Comparison of ENCODE assay signal across 19 cellular contexts in the genomic region with DNA sequence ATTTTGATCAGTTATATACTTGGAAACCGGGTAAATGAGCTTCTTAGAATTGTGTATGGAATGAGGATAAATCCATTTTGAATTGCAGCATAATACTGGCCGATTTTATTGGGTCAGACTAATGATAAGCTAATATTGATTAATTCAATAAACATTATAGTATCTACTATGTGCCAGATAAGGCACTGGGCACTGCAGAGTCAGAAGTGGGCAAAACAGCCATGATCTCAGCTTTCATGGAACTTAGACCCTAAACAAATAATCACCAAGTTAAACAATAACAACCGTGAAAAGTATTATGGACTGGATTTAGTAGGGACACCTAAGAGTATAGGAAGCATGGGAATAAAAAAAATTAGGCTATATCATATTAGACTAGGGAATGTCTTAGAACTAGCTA.
DNase-seq lines count a peak whose midpoint lies in the region; ATAC-seq, FAIRE-seq and TF ChIP-seq lines count a peak whose summit lies in the region.
"Had no signal": no experiment of that assay in that cellular context is flagged by ENCODE, and none has a peak within 500 bp of the region (broad histone marks: within the 10 kb centered on the region; RNA-seq: fewer than 3 reads in every experiment).

No MANE protein-coding gene starts in this region.

- BruUV-seq in OCI-LY7 (replicated peaks; lab: Mats Ljungman, UMichigan): no TSS peak

- no peak for TF ChIP-seq CTCF in body of pancreas (IDR thresholded peaks at IDR 0.05)
- no peak for TF ChIP-seq CTCF in pancreas (IDR thresholded peaks at IDR 0.05)
- TF ChIP-seq CTCF in OCI-LY7 (conservative IDR thresholded peaks at IDR 0.05; ENCODE audit: low read length): no peak

- H2AFZ ChIP-seq in OCI-LY7 (ENCODE audit: low read length): no peak overlapping the region

- H3K36me3 ChIP-seq in body of pancreas (replicated peaks in 1 of 2; ENCODE audit: insufficient read depth in 1 of 2, low read depth in 2 of 2) (no peaks in the 10 kb centered on the region), pancreas (no peaks in the 10 kb centered on the region), OCI-LY7 (ENCODE audit: insufficient read depth, low read length) (no peaks in the 10 kb centered on the region)
- H3K36me3 ChIP-seq: HAP-1 had no signal

- no peaks in the 10 kb centered on the region for H3K27me3 ChIP-seq in body of pancreas
- H3K27me3 ChIP-seq in pancreas: no peaks in the 10 kb centered on the region

- H3K4me1 ChIP-seq in body of pancreas: peaks cover 12% of the 10 kb centered on the region
- H3K4me1 ChIP-seq in pancreas: peaks cover 0 to 9% (median 0%) of the 10 kb centered on the region in 3 donors
- no peaks in the 10 kb centered on the region for H3K4me1 ChIP-seq in OCI-LY7 (ENCODE audit: insufficient read depth, low read length, poor library complexity, severe bottlenecking)
- H3K4me1 ChIP-seq: HAP-1 had no signal

- no peaks in the 10 kb centered on the region for H3K9me2 ChIP-seq in OCI-LY7 (ENCODE audit: insufficient read depth, low read length)

- no peak for TF ChIP-seq POLR2A in body of pancreas (IDR thresholded peaks at IDR 0.05)

- intact Hi-C loops in body of pancreas (cut with DNase I): no loop called here
- intact Hi-C loops in pancreas (cut with DNase I): no loop called here
- intact Hi-C loops in OCI-LY7 (cut with micrococcal nuclease; ENCODE audit: unreplicated experiment): no loop called here

- DNase-seq in body of pancreas (no peak), left lobe of liver (ENCODE audit: low spot score) (peak; percentile 45), pancreas (no peak), OCI-LY7 (ENCODE audit: low spot score) (no peak), HT-29 (ENCODE audit: low spot score) (no peak), dermis blood vessel endothelial cell (no peak)
- DNase-seq: C1 segment of cervical spinal cord; Calu3; CD4-positive, alpha-beta memory T cell; COR-L47; DMS53; DMS79 treated with DMSO at 0.1 percent for 48 hours; GF-D8; GOT3; HFFc6 had no signal

- CTCF ChIA-PET in OCI-LY7 (lab: Charles Lee; ENCODE audit: unreplicated experiment): no interaction called here

- H4K20me1 ChIP-seq in OCI-LY7 (ENCODE audit: insufficient read depth, low read length): no peaks in the 10 kb centered on the region

- ATAC-seq in body of pancreas (peak; percentile 48), left lobe of liver (peak; percentile 96), pancreas (peak in 3 of 4 donors; percentile 40 to 72 (median 55))

- no peak overlapping the region for H3K4me2 ChIP-seq in OCI-LY7 (ENCODE audit: low read length)

- WGBS in body of pancreas, 2 donors: 22 to 24% methylated on average over 3 of the region's 3 CpGs
- WGBS in pancreas, 2 donors: 14 to 16% methylated on average over 3 of the region's 3 CpGs

- POLR2A ChIA-PET in OCI-LY7 (lab: Charles Lee): no interaction called here

- no peak for FAIRE-seq in pancreas (lab: Jason Lieb, UNC)
- FAIRE-seq: GM12891, GM18507, H54 had no signal

- H3K4me3 ChIP-seq in body of pancreas: no peak overlapping the region
- no peak overlapping the region for H3K4me3 ChIP-seq in pancreas
- H3K4me3 ChIP-seq in OCI-LY7 (ENCODE audit: low read depth, low read length, poor library complexity, severe bottlenecking): no peak overlapping the region
- H3K4me3 ChIP-seq: HAP-1 had no signal

- no peaks in the 10 kb centered on the region for H3K9me3 ChIP-seq in body of pancreas
- H3K9me3 ChIP-seq in pancreas: no peaks in the 10 kb centered on the region
- no peaks in the 10 kb centered on the region for H3K9me3 ChIP-seq in OCI-LY7 (ENCODE audit: low read length)

- H3K27ac ChIP-seq in body of pancreas (no peak overlapping the region), pancreas (no peak overlapping the region), OCI-LY7 (ENCODE audit: low read depth, low read length, poor library complexity, severe bottlenecking) (no peak overlapping the region)

- no peaks in the 10 kb centered on the region for H3K79me2 ChIP-seq in OCI-LY7 (ENCODE audit: insufficient read depth, low read depth, low read length)
